27 cellular contexts compared by ENCODE assay signal in genomic region chr10:101895781-101896180, GRCh38. TPM values are rescaled to one million over a fixed set of nuclear protein-coding genes. Genes with fewer than 3 reads are reported as not detected.
"Had no signal": no experiment of that assay in that cellular context is flagged by ENCODE, and none has a peak within 500 bp of the region (broad histone marks: within the 10 kb centered on the region; RNA-seq: fewer than 3 reads in every experiment).

No MANE protein-coding gene starts in this region.

- H3K9me3 Mint-ChIP-seq: activated naive CD8-positive, alpha-beta T cell treated with anti-CD3 and anti-CD28 coated beads, Interleukin-2, amount 10 ng/mL, durations not matched to agents 7 days and 5 days; endodermal cell; mesothelial cell of epicardium; naive thymus-derived CD8-positive, alpha-beta T cell; stimulated activated memory B cell treated with anti-CD40 and anti-IgM and Interleukin-4, amounts not matched to agents 10 μg/mL and 1 μg/mL and 100 μg/mL, for 72 hours; T-cell; T-helper 2 cell treated with Interferon-gamma antibody and Interleukin-4, amounts not matched to agents 5 μg/mL and 100 μg/mL, for 36 hours had no signal

- H3K27ac Mint-ChIP-seq: activated naive CD8-positive, alpha-beta T cell treated with anti-CD3 and anti-CD28 coated beads, Interleukin-2, amount 10 ng/mL, durations not matched to agents 7 days and 5 days; endodermal cell; mesothelial cell of epicardium; stimulated activated memory B cell treated with anti-CD40 and anti-IgM and Interleukin-4, amounts not matched to agents 10 μg/mL and 1 μg/mL and 100 μg/mL, for 72 hours; T-cell; T-helper 2 cell treated with Interferon-gamma antibody and Interleukin-4, amounts not matched to agents 5 μg/mL and 100 μg/mL, for 36 hours had no signal

- H3K36me3 ChIP-seq: heart right ventricle, neutrophil, ovary, prostate gland, SJCRH30, thoracic aorta, upper lobe of left lung had no signal

- H3K9me3 ChIP-seq: heart right ventricle, neutrophil, ovary, prostate gland, SJCRH30, thoracic aorta, upper lobe of left lung had no signal

- H3K4me3 ChIP-seq: heart right ventricle, ovary, prostate gland, SJCRH30, thoracic aorta, upper lobe of left lung had no signal

- H3K27me3 ChIP-seq: heart right ventricle, neutrophil, ovary, SJCRH30, upper lobe of left lung had no signal

- ATAC-seq: heart right ventricle; left lobe of liver; naive thymus-derived CD8-positive, alpha-beta T cell; stimulated activated memory B cell treated with anti-CD40 and anti-IgM and Interleukin-4, amounts not matched to agents 10 μg/mL and 1 μg/mL and 100 μg/mL, for 72 hours; T-cell had no signal

- H3K4me1 ChIP-seq: prostate gland had no signal

- H3K36me3 Mint-ChIP-seq: activated naive CD8-positive, alpha-beta T cell treated with anti-CD3 and anti-CD28 coated beads, Interleukin-2, amount 10 ng/mL, durations not matched to agents 7 days and 5 days; mesothelial cell of epicardium; T-cell had no signal

- FAIRE-seq: kidney had no signal

- H3K27ac ChIP-seq: epithelial cell of prostate, neutrophil, ovary, prostate gland, SJCRH30, thoracic aorta, upper lobe of left lung, VCaP had no signal

- DNase-seq: activated CD4-positive, alpha-beta T cell treated with anti-CD3 and anti-CD28 coated beads for 1 hour; activated CD4-positive, alpha-beta T cell treated with anti-CD3 and anti-CD28 coated beads, Interleukin-2, amount 50 U/mL, for 1 hour; activated CD8-positive, alpha-beta memory T cell treated with anti-CD3 and anti-CD28 coated beads for 24 hours; activated CD8-positive, alpha-beta memory T cell treated with anti-CD3 and anti-CD28 coated beads, Interleukin-2, amount 50 U/mL, for 4 hours; activated effector memory CD4-positive, alpha-beta T cell treated with Interleukin-2 at 50 U/mL for 16 hours; activated naive CD8-positive, alpha-beta T cell treated with anti-CD3 and anti-CD28 coated beads, Interleukin-2, amount 10 ng/mL, durations not matched to agents 7 days and 5 days; activated T-cell treated with anti-CD3 and anti-CD28 coated beads, Interleukin-2, amount 50 U/mL, for 48 hours; amygdala; cortex of kidney; endodermal cell; heart right ventricle; kidney; naive thymus-derived CD8-positive, alpha-beta T cell; ovary; SJCRH30; stimulated activated CD4-positive, alpha-beta T cell treated with anti-CD3 and anti-CD28 coated beads, Interleukin-1b, Interleukin-23, amount 100 ng/mL, for 48 hours; T-cell had no signal

- H3K27me3 Mint-ChIP-seq: activated naive CD8-positive, alpha-beta T cell treated with anti-CD3 and anti-CD28 coated beads, Interleukin-2, amount 10 ng/mL, durations not matched to agents 7 days and 5 days; naive thymus-derived CD8-positive, alpha-beta T cell; stimulated activated memory B cell treated with anti-CD40 and anti-IgM and Interleukin-4, amounts not matched to agents 10 μg/mL and 1 μg/mL and 100 μg/mL, for 72 hours; T-cell had no signal

- H3K4me3 Mint-ChIP-seq: activated naive CD8-positive, alpha-beta T cell treated with anti-CD3 and anti-CD28 coated beads, Interleukin-2, amount 10 ng/mL, durations not matched to agents 7 days and 5 days; endodermal cell; mesothelial cell of epicardium; naive thymus-derived CD8-positive, alpha-beta T cell; stimulated activated memory B cell treated with anti-CD40 and anti-IgM and Interleukin-4, amounts not matched to agents 10 μg/mL and 1 μg/mL and 100 μg/mL, for 72 hours; T-cell; T-helper 2 cell treated with Interferon-gamma antibody and Interleukin-4, amounts not matched to agents 5 μg/mL and 100 μg/mL, for 36 hours had no signal

RNA-seq across cellular contexts. Expression of gene KCNIP2, which starts 52.2 kb away (rescaled TPM):
- polyA plus RNA-seq: naive thymus-derived CD8-positive, alpha-beta T cell had no signal
